ENCODE assay signal across 21 cellular contexts in genomic region chr14:30462358-30462757, GRCh38.
A peak's percentile ranks its signal among the peaks of the same experiment; 100 is the strongest.
DNase-seq lines count a peak whose midpoint lies in the region; ATAC-seq, FAIRE-seq and TF ChIP-seq lines count a peak whose summit lies in the region.
"Had no signal": no experiment of that assay in that cellular context is flagged by ENCODE, and none has a peak within 500 bp of the region (broad histone marks: within the 10 kb centered on the region; RNA-seq: fewer than 3 reads in every experiment).

No MANE protein-coding gene starts in this region.

- H3K4me1 ChIP-seq in pancreas, result peaks cover 0 to 8% (median 0%) of the 10 kb centered on the region in 3 donors
- H3K4me1 ChIP-seq: A549, BLaER1 had no signal

- no peak for FAIRE-seq in pancreas (lab: Jason Lieb, UNC)
- FAIRE-seq: A549, HepG2 had no signal

- H3K27ac Mint-ChIP-seq in activated T-helper 17 cell treated with anti-CD3 and anti-CD28 coated beads, Interleukin-2, amount 50 U/mL, for 72 hours, result no peak overlapping the region
- H3K27ac Mint-ChIP-seq: CD14-positive monocyte; CD4-positive, alpha-beta memory T cell; HFFc6; IgD-negative memory B cell had no signal

- no peaks in the 10 kb centered on the region for H3K36me3 ChIP-seq in pancreas
- H3K36me3 ChIP-seq: BLaER1 had no signal

- H3K4me3 Mint-ChIP-seq in activated T-helper 17 cell treated with anti-CD3 and anti-CD28 coated beads, Interleukin-2, amount 50 U/mL, for 72 hours, result no peak overlapping the region
- H3K4me3 Mint-ChIP-seq: CD14-positive monocyte; CD4-positive, alpha-beta memory T cell; HFFc6; IgD-negative memory B cell had no signal

- ATAC-seq in pancreas (peak in 3 of 4 donors; percentile 51 to 64 (median 61)), HG03045 (IDR thresholded peaks at IDR 0.05; ENCODE audit: unreplicated experiment) (no peak)
- no peak for ATAC-seq in activated T-helper 17 cell treated with anti-CD3 and anti-CD28 coated beads, Interleukin-2, amount 50 U/mL, for 72 hours (replicated peaks)
- ATAC-seq: A549, HCT116, HepG2 had no signal

- intact Hi-C loops in pancreas (cut with DNase I), result no loop called here

- 22 to 26% methylated on average over 3 of the region's 3 CpGs for WGBS in pancreas, 2 donors

- H3K4me1 Mint-ChIP-seq in activated T-helper 17 cell treated with anti-CD3 and anti-CD28 coated beads, Interleukin-2, amount 50 U/mL, for 72 hours, result no peaks in the 10 kb centered on the region
- H3K4me1 Mint-ChIP-seq: CD14-positive monocyte; CD4-positive, alpha-beta memory T cell; IgD-negative memory B cell had no signal

- DNase-seq in COR-L47 (lab: John Stamatoyannopoulos, UW) (peak; percentile 40), NCI-H146 treated with DMSO at 0.1 percent for 48 hours (lab: John Stamatoyannopoulos, UW; ENCODE audit: unreplicated experiment) (peak; percentile 75), NCI-H748 treated with DMSO at 0.1 percent for 48 hours (lab: John Stamatoyannopoulos, UW) (peak; percentile 23), pancreas (no peak)
- no peak for DNase-seq in activated effector memory CD4-positive, alpha-beta T cell treated with anti-CD3 and anti-CD28 coated beads, Interleukin-2, amount 50 U/mL, for 16 hours
- DNase-seq: Calu3; CD4-positive, alpha-beta memory T cell; DMS79 treated with DMSO at 0.1 percent for 48 hours; GF-D8; GOT3; H7; HFFc6 had no signal

- no peaks in the 10 kb centered on the region for H3K36me3 Mint-ChIP-seq in activated T-helper 17 cell treated with anti-CD3 and anti-CD28 coated beads, Interleukin-2, amount 50 U/mL, for 72 hours (ENCODE audit: low read depth)
- H3K36me3 Mint-ChIP-seq: CD14-positive monocyte; CD4-positive, alpha-beta memory T cell had no signal

- H3K27me3 ChIP-seq in pancreas, result no peaks in the 10 kb centered on the region
- H3K27me3 ChIP-seq: BLaER1 had no signal

- no peak overlapping the region for H3K27ac ChIP-seq in pancreas
- H3K27ac ChIP-seq: 22Rv1, A549, BLaER1 had no signal

- no peak for TF ChIP-seq CTCF in pancreas (IDR thresholded peaks at IDR 0.05)

- H3K27me3 Mint-ChIP-seq in activated T-helper 17 cell treated with anti-CD3 and anti-CD28 coated beads, Interleukin-2, amount 50 U/mL, for 72 hours, result peaks cover 20% of the 10 kb centered on the region

- no peaks in the 10 kb centered on the region for H3K9me3 ChIP-seq in pancreas
- H3K9me3 ChIP-seq: A549, BLaER1 had no signal

- H3K9me3 Mint-ChIP-seq in activated T-helper 17 cell treated with anti-CD3 and anti-CD28 coated beads, Interleukin-2, amount 50 U/mL, for 72 hours, result no peaks in the 10 kb centered on the region
- H3K9me3 Mint-ChIP-seq: HFFc6 had no signal

- no peak overlapping the region for H3K4me3 ChIP-seq in pancreas
- H3K4me3 ChIP-seq: A549, BLaER1 had no signal

Comparison
In these comparisons a context has a peak if more than half of its experiments do, and no peak if none do; other contexts are left out.
1. DNase-seq: peak in COR-L47 (single experiment), NCI-H146 treated with DMSO at 0.1 percent for 48 hours (single experiment) and NCI-H748 treated with DMSO at 0.1 percent for 48 hours (single experiment); none in pancreas (0 of 6) and activated effector memory CD4-positive, alpha-beta T cell treated with anti-CD3 and anti-CD28 coated beads, Interleukin-2, amount 50 U/mL, for 16 hours (single experiment).
2. ATAC-seq: peak in pancreas (3 of 4); none in activated T-helper 17 cell treated with anti-CD3 and anti-CD28 coated beads, Interleukin-2, amount 50 U/mL, for 72 hours (single experiment) and HG03045 (single experiment).